In genomic region chr6:110882824-110883554, GRCh38 we compare ENCODE assay signal across 12 cellular contexts. TPM values are rescaled to one million over a fixed set of nuclear protein-coding genes. Genes with fewer than 3 reads are reported as not detected.
DNase-seq lines count a peak whose midpoint lies in the region; ATAC-seq and TF ChIP-seq lines count a peak whose summit lies in the region.
"Had no signal": no experiment of that assay in that cellular context is flagged by ENCODE, and none has a peak within 500 bp of the region (broad histone marks: within the 10 kb centered on the region; RNA-seq: fewer than 3 reads in every experiment).

No MANE protein-coding gene starts in this region.

- peaks cover 76% of the 10 kb centered on the region for H3K4me1 Mint-ChIP-seq in dendritic cell treated with granulocyte-macrophage colony-stimulating factor and Interleukin-4, amounts not matched to agents 40 ng/mL and 50 ng/mL, for 4 days (ENCODE audit: low read depth)
- peaks cover 87% of the 10 kb centered on the region for H3K4me1 Mint-ChIP-seq in stimulated activated effector memory CD8-positive, alpha-beta T cell treated with anti-CD3 and anti-CD28 coated beads, Interleukin-12 subunit alpha, Interleukin-12 subunit beta, amount 100 ng/mL, for 72 hours

- H3K36me3 Mint-ChIP-seq in dendritic cell treated with granulocyte-macrophage colony-stimulating factor and Interleukin-4, amounts not matched to agents 40 ng/mL and 50 ng/mL, for 4 days (ENCODE audit: low read depth), result peaks cover 14% of the 10 kb centered on the region
- H3K36me3 Mint-ChIP-seq in stimulated activated effector memory CD8-positive, alpha-beta T cell treated with anti-CD3 and anti-CD28 coated beads, Interleukin-12 subunit alpha, Interleukin-12 subunit beta, amount 100 ng/mL, for 72 hours, result peaks cover 43% of the 10 kb centered on the region

- no peak for TF ChIP-seq CTCF in heart right ventricle (IDR thresholded peaks at IDR 0.05)
- no peak for TF ChIP-seq CTCF in OCI-LY1 (IDR thresholded peaks at IDR 0.05; ENCODE audit: low read length)

- H3K79me2 ChIP-seq in OCI-LY1 (ENCODE audit: insufficient read depth, low read length), result peaks cover 100% of the 10 kb centered on the region

- H3K27me3 ChIP-seq in heart right ventricle (no peaks in the 10 kb centered on the region), OCI-LY1 (ENCODE audit: insufficient read depth, low read length) (no peaks in the 10 kb centered on the region)

- peak in 1 of 8 donors; percentile 16 for ATAC-seq in heart right ventricle
- no peak for ATAC-seq in left ventricle myocardium superior
- ATAC-seq in stimulated activated effector memory CD8-positive, alpha-beta T cell treated with anti-CD3 and anti-CD28 coated beads, Interleukin-12 subunit alpha, Interleukin-12 subunit beta, amount 100 ng/mL, for 72 hours, result no peak
- ATAC-seq in HG02970 (IDR thresholded peaks at IDR 0.05; ENCODE audit: low FRiP score, unreplicated experiment), result no peak

- peak overlapping the region; percentile 94; the same call in 1 of the 2 replicates for H3K4me2 ChIP-seq in OCI-LY1 (ENCODE audit: low read length)

- H3K9me2 ChIP-seq in OCI-LY1 (ENCODE audit: low read depth, low read length), result no peaks in the 10 kb centered on the region

- H3K4me3 Mint-ChIP-seq in dendritic cell treated with granulocyte-macrophage colony-stimulating factor and Interleukin-4, amounts not matched to agents 40 ng/mL and 50 ng/mL, for 4 days, result peak overlapping the region; percentile 44
- H3K4me3 Mint-ChIP-seq in stimulated activated effector memory CD8-positive, alpha-beta T cell treated with anti-CD3 and anti-CD28 coated beads, Interleukin-12 subunit alpha, Interleukin-12 subunit beta, amount 100 ng/mL, for 72 hours, result peak overlapping the region; percentile 17

- peak overlapping the region; percentile 79 for H3K27ac Mint-ChIP-seq in dendritic cell treated with granulocyte-macrophage colony-stimulating factor and Interleukin-4, amounts not matched to agents 40 ng/mL and 50 ng/mL, for 4 days
- H3K27ac Mint-ChIP-seq in stimulated activated effector memory CD8-positive, alpha-beta T cell treated with anti-CD3 and anti-CD28 coated beads, Interleukin-12 subunit alpha, Interleukin-12 subunit beta, amount 100 ng/mL, for 72 hours, result peak overlapping the region; percentile 44

- no peaks in the 10 kb centered on the region for H4K20me1 ChIP-seq in OCI-LY1 (ENCODE audit: insufficient read depth, low read length)

- H3K4me3 ChIP-seq in heart right ventricle (peak overlapping the region in 1 of 10 donors; percentile 90), OCI-LY1 (ENCODE audit: low read depth, low read length, poor library complexity, severe bottlenecking) (no peak overlapping the region)

- 35 to 42% methylated on average over 2 of the region's 2 CpGs for WGBS in heart right ventricle, 2 donors

- DNase-seq in heart right ventricle (no peak), left ventricle myocardium superior (no peak), NCI-H1105 (lab: John Stamatoyannopoulos, UW) (no peak), T-helper 1 cell (no peak)
- DNase-seq in stimulated activated effector memory CD8-positive, alpha-beta T cell treated with anti-CD3 and anti-CD28 coated beads, Interleukin-12 subunit alpha, Interleukin-12 subunit beta, amount 100 ng/mL, for 72 hours (ENCODE audit: low spot score in 2 of 2), result no peak
- DNase-seq: activated effector memory CD4-positive, alpha-beta T cell treated with Interleukin-2 at 50 U/mL for 16 hours; central memory CD4-positive, alpha-beta T cell; psoas muscle; stimulated activated naive CD4-positive, alpha-beta T cell treated with Interleukin-2 at 50 U/mL for 16 hours had no signal

- H3K27me3 Mint-ChIP-seq in dendritic cell treated with granulocyte-macrophage colony-stimulating factor and Interleukin-4, amounts not matched to agents 40 ng/mL and 50 ng/mL, for 4 days, result no peaks in the 10 kb centered on the region

- peaks cover 4 to 94% (median 70%) of the 10 kb centered on the region in 9 donors for H3K4me1 ChIP-seq in heart right ventricle
- peaks cover 83% of the 10 kb centered on the region for H3K4me1 ChIP-seq in OCI-LY1 (ENCODE audit: insufficient read depth, low read length, severe bottlenecking)

- intact Hi-C loops in heart right ventricle (cut with DNase I) (loop anchor here in 1 of 10 donors (10.0 kb wide), 1 partner anchor 72 kb away; the partner anchor contains the start of gene GTF3C6), left ventricle myocardium superior (cut with micrococcal nuclease) (no loop called here)
- intact Hi-C loops in dendritic cell treated with granulocyte-macrophage colony-stimulating factor and Interleukin-4, amounts not matched to agents 40 ng/mL and 50 ng/mL, for 4 days (cut with micrococcal nuclease), result loop anchor here (5.0 kb wide), 1 partner anchor 201 kb away; no protein-coding TSS in a partner anchor

- H3K36me3 ChIP-seq in heart right ventricle (peaks cover 0 to 4% (median 0%) of the 10 kb centered on the region in 9 donors), OCI-LY1 (ENCODE audit: insufficient read depth, low read length) (peaks cover 7% of the 10 kb centered on the region)

- H3K9me3 Mint-ChIP-seq in dendritic cell treated with granulocyte-macrophage colony-stimulating factor and Interleukin-4, amounts not matched to agents 40 ng/mL and 50 ng/mL, for 4 days, result no peaks in the 10 kb centered on the region
- H3K9me3 Mint-ChIP-seq in stimulated activated effector memory CD8-positive, alpha-beta T cell treated with anti-CD3 and anti-CD28 coated beads, Interleukin-12 subunit alpha, Interleukin-12 subunit beta, amount 100 ng/mL, for 72 hours, result no peaks in the 10 kb centered on the region

- no peak overlapping the region for H2AFZ ChIP-seq in OCI-LY1 (ENCODE audit: low read length)

- H3K27ac ChIP-seq in heart right ventricle (peak overlapping the region in 6 of 10 donors; percentile 25 to 59 (median 58)), OCI-LY1 (ENCODE audit: low read depth, low read length, poor library complexity, severe bottlenecking) (peak overlapping the region; percentile 1)
- H3K27ac ChIP-seq: psoas muscle had no signal

- H3F3A ChIP-seq in OCI-LY1 (ENCODE audit: insufficient read depth, low read length), result no peaks in the 10 kb centered on the region

- H3K9me3 ChIP-seq in heart right ventricle, result no peaks in the 10 kb centered on the region
- H3K9me3 ChIP-seq in OCI-LY1 (ENCODE audit: low read length), result no peaks in the 10 kb centered on the region
- H3K9me3 ChIP-seq: psoas muscle had no signal

- no peak overlapping the region for H3K9ac ChIP-seq in OCI-LY1 (ENCODE audit: low read length)

RNA-seq across cellular contexts. Expression of gene AMD1, which starts 8.4 kb away (rescaled TPM):
- total RNA-seq in heart right ventricle, result 100 to 1,000 TPM in 1 of 10 donors, 10 to 100 TPM in 9; 38.0 to 101 (median 55.3) TPM
- 10 to 100 TPM; 34.2 to 38.6 TPM for polyA plus RNA-seq in heart right ventricle
- 89.3 TPM for total RNA-seq in left ventricle myocardium superior
